24 cellular contexts compared by ENCODE assay signal in genomic region chr3:172629470-172629869, GRCh38.
A peak's percentile ranks its signal among the peaks of the same experiment; 100 is the strongest.
DNase-seq lines count a peak whose midpoint lies in the region; FAIRE-seq and TF ChIP-seq lines count a peak whose summit lies in the region.
"Had no signal": no experiment of that assay in that cellular context is flagged by ENCODE, and none has a peak within 500 bp of the region (broad histone marks: within the 10 kb centered on the region; RNA-seq: fewer than 3 reads in every experiment).

No MANE protein-coding gene starts in this region.

- H3K36me3 ChIP-seq in HAP-1 (replicated peaks): no peaks in the 10 kb centered on the region
- H3K36me3 ChIP-seq: neural progenitor cell, prostate gland, SJCRH30 had no signal

- no peak overlapping the region for H3K4me3 ChIP-seq in cardiac fibroblast (replicated peaks in 1 of 2; ENCODE audit: low read depth in 2 of 2, low read length in 2 of 2)
- no peak overlapping the region for H3K4me3 ChIP-seq in HAP-1
- H3K4me3 ChIP-seq: left lung, neural progenitor cell, prostate gland, SJCRH30, skin epidermis, tibial artery had no signal

- no peaks in the 10 kb centered on the region for H3K27me3 ChIP-seq in HAP-1 (ENCODE audit: low read depth)
- H3K27me3 ChIP-seq: left lung, neural progenitor cell, SJCRH30, tibial artery had no signal

- TF ChIP-seq CTCF in cardiac fibroblast (IDR thresholded peaks at IDR 0.05; ENCODE audit: low read depth, low read length): no peak

- in situ Hi-C loops in HAP-1 (cut with MboI; ENCODE audit: low sequenced_read_pairs): no loop called here

- peak; percentile 82 for FAIRE-seq in HTR-8/SVneo (lab: Jason Lieb, UNC)
- FAIRE-seq in islet of Langerhans (lab: Jason Lieb, UNC): peak; percentile 41

- H3K9me3 ChIP-seq in HAP-1: no peaks in the 10 kb centered on the region
- H3K9me3 ChIP-seq: left lung, prostate gland, SJCRH30, tibial artery had no signal

- H3K4me1 ChIP-seq in HAP-1: no peaks in the 10 kb centered on the region
- H3K4me1 ChIP-seq: neural progenitor cell, SJCRH30, tibial artery had no signal

- DNase-seq in AG20443 (ENCODE audit: low spot score) (peak; percentile 50), HTR-8/SVneo (ENCODE audit: insufficient read length, low spot score) (no peak), cardiac fibroblast (ENCODE audit: low read depth in 2 of 2) (peak; percentile 29 to 55), HAP-1 (ENCODE audit: low spot score in 2 of 2) (no peak), NCI-H1436 (lab: John Stamatoyannopoulos, UW) (no peak), NCI-H1694 (lab: John Stamatoyannopoulos, UW) (no peak)
- no peak for DNase-seq in activated naive CD4-positive, alpha-beta T cell treated with Interleukin-2 at 50 U/mL for 16 hours
- DNase-seq: activated CD4-positive, alpha-beta T cell treated with anti-CD3 and anti-CD28 coated beads, Interleukin-2, amount 50 U/mL, for 4 hours; activated gamma-delta T cell treated with Interleukin-2 at 50 U/mL for 16 hours; amniotic stem cell; DMS79 treated with DMSO at 0.1 percent for 48 hours; erythroblast; H7; left lung; NCI-H2029; NCI-H226; SJCRH30; stimulated activated CD4-positive, alpha-beta T cell treated with anti-CD3 and anti-CD28 coated beads, Interleukin-2, amount 100 ng/mL, for 24 hours; stimulated activated naive CD4-positive, alpha-beta T cell; tibial artery had no signal

Comparison
In these comparisons a context has a peak if more than half of its experiments do, and no peak if none do; other contexts are left out.
1. DNase-seq: peak in AG20443 (single experiment) and cardiac fibroblast (2 of 2); none in HTR-8/SVneo (single experiment), activated naive CD4-positive, alpha-beta T cell treated with Interleukin-2 at 50 U/mL for 16 hours (single experiment), HAP-1 (0 of 2), NCI-H1436 (single experiment) and NCI-H1694 (single experiment).